In genomic region chr16:84680843-84681629, GRCh38 we compare ENCODE assay signal across 35 cellular contexts.
"Had no signal": no experiment of that assay in that cellular context is flagged by ENCODE, and none has a peak within 500 bp of the region (broad histone marks: within the 10 kb centered on the region; RNA-seq: fewer than 3 reads in every experiment).

No MANE protein-coding gene starts in this region.

- H3K36me3 Mint-ChIP-seq: activated CD4-positive, alpha-beta memory T cell treated with anti-CD3 and anti-CD28 coated beads for 36 hours; activated naive CD4-positive, alpha-beta T cell treated with anti-CD3 and anti-CD28 coated beads, Interleukin-2, amount 50 U/mL, for 72 hours; activated naive CD8-positive, alpha-beta T cell treated with anti-CD3 and anti-CD28 coated beads for 36 hours had no signal

- H3K4me3 Mint-ChIP-seq: activated B cell treated with CpG ODN at 0.5 μM for 24 hours; activated CD4-positive, alpha-beta memory T cell treated with anti-CD3 and anti-CD28 coated beads for 36 hours; activated CD4-positive, alpha-beta T cell treated with anti-CD3 and anti-CD28 coated beads for 36 hours; activated CD4-positive, alpha-beta T cell treated with anti-CD3 and anti-CD28 coated beads, Interleukin-2, amount 10 ng/mL, durations not matched to agents 7 days and 5 days; activated CD8-positive, alpha-beta T cell treated with anti-CD3 and anti-CD28 coated beads for 36 hours; activated naive CD4-positive, alpha-beta T cell treated with anti-CD3 and anti-CD28 coated beads for 36 hours; activated naive CD8-positive, alpha-beta T cell treated with anti-CD3 and anti-CD28 coated beads for 36 hours; activated T-cell treated with anti-CD3 and anti-CD28 coated beads, Interleukin-2, amount 50 U/mL, for 4 hours; activated T-cell treated with anti-CD3 and anti-CD28 coated beads, Interleukin-2, amount 50 U/mL, for 72 hours; activated T-helper 1 cell treated with anti-CD3 and anti-CD28 coated beads, Interleukin-12 subunit alpha, Interleukin-12 subunit beta, Interleukin-2, Interleukin-4 antibody, amounts not matched to agents 30 ng/mL and 10 ng/mL and 1 ng/mL, durations not matched to agents 14 hours and 24 hours and 36 hours; activated T-helper 17 cell treated with anti-CD3 and anti-CD28 coated beads, Interleukin-2, amount 50 U/mL, for 72 hours; T-helper 1 cell treated with Interleukin-12 subunit alpha and Interleukin-12 subunit beta and Interleukin-4 antibody, amounts not matched to agents 30 μg/mL and 1 μg/mL, for 36 hours; T-helper 2 cell treated with Interferon-gamma antibody and Interleukin-4, amounts not matched to agents 5 μg/mL and 100 μg/mL, for 36 hours had no signal

- H3K27me3 ChIP-seq: adrenal gland, body of pancreas, brain microvascular endothelial cell, breast epithelium had no signal

- ATAC-seq: activated CD4-positive, alpha-beta T cell treated with anti-CD3 and anti-CD28 coated beads for 36 hours; activated CD8-positive, alpha-beta T cell treated with anti-CD3 and anti-CD28 coated beads for 36 hours; activated naive CD4-positive, alpha-beta T cell treated with anti-CD3 and anti-CD28 coated beads, Interleukin-2, amount 50 U/mL, for 72 hours; activated T-cell treated with anti-CD3 and anti-CD28 coated beads, Interleukin-2, amount 50 U/mL, for 4 hours; activated T-cell treated with anti-CD3 and anti-CD28 coated beads, Interleukin-2, amount 50 U/mL, for 72 hours; activated T-helper 17 cell treated with anti-CD3 and anti-CD28 coated beads, Interleukin-2, amount 50 U/mL, for 72 hours; body of pancreas had no signal

- H3K9me3 Mint-ChIP-seq: activated B cell treated with CpG ODN at 0.5 μM for 24 hours; activated CD4-positive, alpha-beta memory T cell treated with anti-CD3 and anti-CD28 coated beads for 36 hours; activated CD4-positive, alpha-beta T cell treated with anti-CD3 and anti-CD28 coated beads, Interleukin-2, amount 10 ng/mL, durations not matched to agents 7 days and 5 days; activated CD8-positive, alpha-beta T cell treated with anti-CD3 and anti-CD28 coated beads for 36 hours; activated naive CD4-positive, alpha-beta T cell treated with anti-CD3 and anti-CD28 coated beads for 36 hours; activated naive CD4-positive, alpha-beta T cell treated with anti-CD3 and anti-CD28 coated beads, Interleukin-2, amount 50 U/mL, for 72 hours; activated naive CD8-positive, alpha-beta T cell treated with anti-CD3 and anti-CD28 coated beads for 36 hours; activated T-cell treated with anti-CD3 and anti-CD28 coated beads, Interleukin-2, amount 50 U/mL, for 4 hours; activated T-cell treated with anti-CD3 and anti-CD28 coated beads, Interleukin-2, amount 50 U/mL, for 72 hours; activated T-helper 1 cell treated with anti-CD3 and anti-CD28 coated beads, Interleukin-12 subunit alpha, Interleukin-12 subunit beta, Interleukin-2, Interleukin-4 antibody, amounts not matched to agents 30 ng/mL and 10 ng/mL and 1 ng/mL, durations not matched to agents 14 hours and 24 hours and 36 hours; activated T-helper 17 cell treated with anti-CD3 and anti-CD28 coated beads, Interleukin-2, amount 50 U/mL, for 72 hours; T-helper 1 cell treated with Interleukin-12 subunit alpha and Interleukin-12 subunit beta and Interleukin-4 antibody, amounts not matched to agents 30 μg/mL and 1 μg/mL, for 36 hours; T-helper 2 cell treated with Interferon-gamma antibody and Interleukin-4, amounts not matched to agents 5 μg/mL and 100 μg/mL, for 36 hours had no signal

- H3K9me3 ChIP-seq: adrenal gland, body of pancreas, breast epithelium had no signal

- H3K4me3 ChIP-seq: adrenal gland, body of pancreas, breast epithelium had no signal

- DNase-seq: activated B cell treated with CpG ODN at 0.5 μM for 24 hours; activated CD4-positive, alpha-beta memory T cell treated with anti-CD3 and anti-CD28 coated beads for 36 hours; activated CD4-positive, alpha-beta T cell treated with anti-CD3 and anti-CD28 coated beads for 1 hour; activated CD4-positive, alpha-beta T cell treated with anti-CD3 and anti-CD28 coated beads for 36 hours; activated CD4-positive, alpha-beta T cell treated with anti-CD3 and anti-CD28 coated beads for 48 hours; activated CD4-positive, alpha-beta T cell treated with anti-CD3 and anti-CD28 coated beads, Interleukin-2, amount 10 ng/mL, durations not matched to agents 7 days and 5 days; activated CD8-positive, alpha-beta memory T cell treated with anti-CD3 and anti-CD28 coated beads, Interleukin-2, amount 50 U/mL, for 4 hours; activated CD8-positive, alpha-beta T cell treated with anti-CD3 and anti-CD28 coated beads for 36 hours; activated gamma-delta T cell treated with Interleukin-2 at 50 U/mL for 16 hours; activated naive CD4-positive, alpha-beta T cell; activated naive CD4-positive, alpha-beta T cell treated with anti-CD3 and anti-CD28 coated beads for 36 hours; activated naive CD4-positive, alpha-beta T cell treated with anti-CD3 and anti-CD28 coated beads, Interleukin-2, amount 50 U/mL, for 16 hours; activated naive CD8-positive, alpha-beta T cell treated with anti-CD3 and anti-CD28 coated beads for 36 hours; activated T-cell treated with anti-CD3 and anti-CD28 coated beads for 4 hours; activated T-cell treated with anti-CD3 and anti-CD28 coated beads, Interleukin-2, amount 50 U/mL, for 1 hour; activated T-cell treated with anti-CD3 and anti-CD28 coated beads, Interleukin-2, amount 50 U/mL, for 4 hours; activated T-cell treated with anti-CD3 and anti-CD28 coated beads, Interleukin-2, amount 50 U/mL, for 72 hours; amniotic stem cell; aorta; body of pancreas; brain microvascular endothelial cell; central memory CD4-positive, alpha-beta T cell; T-helper 1 cell; T-helper 2 cell; T-helper 9 cell had no signal

- H3K27ac ChIP-seq: adrenal gland, body of pancreas, brain microvascular endothelial cell, breast epithelium, VCaP had no signal

- H3K36me3 ChIP-seq: adrenal gland, brain microvascular endothelial cell, breast epithelium had no signal

- H3K27ac Mint-ChIP-seq: activated B cell treated with CpG ODN at 0.5 μM for 24 hours; activated CD4-positive, alpha-beta memory T cell treated with anti-CD3 and anti-CD28 coated beads for 36 hours; activated CD4-positive, alpha-beta T cell treated with anti-CD3 and anti-CD28 coated beads for 36 hours; activated CD4-positive, alpha-beta T cell treated with anti-CD3 and anti-CD28 coated beads, Interleukin-2, amount 10 ng/mL, durations not matched to agents 7 days and 5 days; activated CD8-positive, alpha-beta T cell treated with anti-CD3 and anti-CD28 coated beads for 36 hours; activated naive CD4-positive, alpha-beta T cell treated with anti-CD3 and anti-CD28 coated beads for 36 hours; activated naive CD4-positive, alpha-beta T cell treated with anti-CD3 and anti-CD28 coated beads, Interleukin-2, amount 50 U/mL, for 72 hours; activated naive CD8-positive, alpha-beta T cell treated with anti-CD3 and anti-CD28 coated beads for 36 hours; activated T-cell treated with anti-CD3 and anti-CD28 coated beads, Interleukin-2, amount 50 U/mL, for 72 hours; activated T-helper 1 cell treated with anti-CD3 and anti-CD28 coated beads, Interleukin-12 subunit alpha, Interleukin-12 subunit beta, Interleukin-2, Interleukin-4 antibody, amounts not matched to agents 30 ng/mL and 10 ng/mL and 1 ng/mL, durations not matched to agents 14 hours and 24 hours and 36 hours; activated T-helper 17 cell treated with anti-CD3 and anti-CD28 coated beads, Interleukin-2, amount 50 U/mL, for 72 hours; T-helper 1 cell treated with Interleukin-12 subunit alpha and Interleukin-12 subunit beta and Interleukin-4 antibody, amounts not matched to agents 30 μg/mL and 1 μg/mL, for 36 hours; T-helper 2 cell treated with Interferon-gamma antibody and Interleukin-4, amounts not matched to agents 5 μg/mL and 100 μg/mL, for 36 hours had no signal

- H3K4me1 Mint-ChIP-seq: activated B cell treated with CpG ODN at 0.5 μM for 24 hours; activated CD4-positive, alpha-beta T cell treated with anti-CD3 and anti-CD28 coated beads for 36 hours; activated CD4-positive, alpha-beta T cell treated with anti-CD3 and anti-CD28 coated beads, Interleukin-2, amount 10 ng/mL, durations not matched to agents 7 days and 5 days; activated naive CD8-positive, alpha-beta T cell treated with anti-CD3 and anti-CD28 coated beads for 36 hours; activated T-helper 17 cell treated with anti-CD3 and anti-CD28 coated beads, Interleukin-2, amount 50 U/mL, for 72 hours had no signal

- H3K27me3 Mint-ChIP-seq: activated CD4-positive, alpha-beta T cell treated with anti-CD3 and anti-CD28 coated beads for 36 hours; activated T-helper 17 cell treated with anti-CD3 and anti-CD28 coated beads, Interleukin-2, amount 50 U/mL, for 72 hours had no signal

- FAIRE-seq: astrocyte, TTC549 had no signal

- H3K4me1 ChIP-seq: adrenal gland, body of pancreas, breast epithelium had no signal
